ENCODE assay signal across 8 cellular contexts in genomic region chr17:7914771-7915610, GRCh38. TPM values are rescaled to one million over a fixed set of nuclear protein-coding genes. Genes with fewer than 3 reads are reported as not detected.
DNase-seq lines count a peak whose midpoint lies in the region; ATAC-seq and TF ChIP-seq lines count a peak whose summit lies in the region.

No MANE protein-coding gene starts in this region.

- H3K27me3 ChIP-seq in NT2/D1 (ENCODE audit: insufficient read depth, insufficient read length), result peaks cover 8% of the 10 kb centered on the region

- TF ChIP-seq CTCF in coronary artery (IDR thresholded peaks at IDR 0.05) (no peak), mucosa of descending colon (IDR thresholded peaks at IDR 0.05) (no peak)

- H3K27ac ChIP-seq in coronary artery, result peak overlapping the region; percentile 85 to 98

- peak; percentile 1 for ATAC-seq in Right ventricle myocardium inferior
- ATAC-seq in Right ventricle myocardium superior (ENCODE audit: poor library complexity), result no peak
- peak; percentile 60 for ATAC-seq in mucosa of descending colon

- DNase-seq in Right ventricle myocardium inferior (ENCODE audit: missing footprints), result no peak
- no peak for DNase-seq in Right ventricle myocardium superior
- DNase-seq in NT2/D1 (ENCODE audit: low read depth, low spot score), result no peak
- peak; percentile 86 for DNase-seq in coronary artery (ENCODE audit: low spot score)
- no peak for DNase-seq in mucosa of descending colon
- DNase-seq in T-helper 9 cell, result no peak
- no peak for DNase-seq in EL
- no peak for DNase-seq in C1 segment of cervical spinal cord (lab: John Stamatoyannopoulos, UW)

- H3K4me1 ChIP-seq in NT2/D1 (ENCODE audit: insufficient read depth, insufficient read length) (peaks cover 3% of the 10 kb centered on the region), mucosa of descending colon (ENCODE audit: low read depth) (peaks cover 16% of the 10 kb centered on the region)

- intact Hi-C loops in Right ventricle myocardium inferior (cut with DNase I) (loop anchor here (2.0 to 5.0 kb wide), 2 partner anchors 26 to 142 kb away; partner anchors contain the start of gene CHD3), Right ventricle myocardium superior (cut with DNase I) (loop anchor here (2.0 to 5.0 kb wide), 2 partner anchors 74 to 127 kb away; no protein-coding TSS in a partner anchor), mucosa of descending colon (cut with DNase I, micrococcal nuclease) (loop anchor here in 1 of 2 donors (5.0 kb wide), 1 partner anchor 72 kb away; no protein-coding TSS in a partner anchor)

- peaks cover 7% of the 10 kb centered on the region for H3K36me3 ChIP-seq in NT2/D1 (ENCODE audit: insufficient read depth, insufficient read length, low read length)
- H3K36me3 ChIP-seq in mucosa of descending colon (ENCODE audit: low read depth), result no peaks in the 10 kb centered on the region

- H3K4me3 ChIP-seq in NT2/D1 (ENCODE audit: insufficient read length, low read depth) (peak overlapping the region; percentile 46), coronary artery (peak overlapping the region; percentile 79), mucosa of descending colon (peak overlapping the region; percentile 6)

- H3K9ac ChIP-seq in NT2/D1 (ENCODE audit: insufficient read length, low read depth), result peak overlapping the region; percentile 59

- H3K9me3 ChIP-seq in NT2/D1 (ENCODE audit: insufficient read depth, low read length), result peaks cover 5% of the 10 kb centered on the region; the same call in 1 of the 2 replicates
- H3K9me3 ChIP-seq in mucosa of descending colon, result no peaks in the 10 kb centered on the region

RNA-seq across cellular contexts. Expression of gene RNF227, which starts 1.1 kb away (rescaled TPM):
- total RNA-seq in Right ventricle myocardium inferior, result 0.70 TPM
- 0.78 TPM for total RNA-seq in Right ventricle myocardium superior
- total RNA-seq in mucosa of descending colon, result 1 to 10 TPM; 1.4 to 3.0 (median 2.4) TPM

RNA-seq across cellular contexts. Expression of gene KCNAB3, which starts 14.7 kb away (rescaled TPM):
- 0.32 TPM for total RNA-seq in Right ventricle myocardium inferior
- total RNA-seq in Right ventricle myocardium superior, result 0.38 TPM
- total RNA-seq in mucosa of descending colon, result 1 to 10 TPM; 3.3 to 5.5 (median 3.9) TPM

RNA-seq across cellular contexts. Expression of gene TRAPPC1, which starts 16.8 kb away (rescaled TPM):
- 118 TPM for total RNA-seq in Right ventricle myocardium inferior
- total RNA-seq in Right ventricle myocardium superior, result 110 TPM
- total RNA-seq in mucosa of descending colon, result 100 to 1,000 TPM in 2 of 3 donors, 10 to 100 TPM in 1; 86.2 to 116 (median 114) TPM

RNA-seq across cellular contexts. Expression of gene CNTROB, which starts 17.0 kb away (rescaled TPM):
- total RNA-seq in Right ventricle myocardium inferior, result 9.6 TPM
- 8.8 TPM for total RNA-seq in Right ventricle myocardium superior
- 10 to 100 TPM; 23.7 to 34.5 (median 31.4) TPM for total RNA-seq in mucosa of descending colon

RNA-seq across cellular contexts. Expression of gene CHD3, which starts 26.4 kb away (rescaled TPM):
- total RNA-seq in Right ventricle myocardium inferior, result 18.0 TPM
- total RNA-seq in Right ventricle myocardium superior, result 13.7 TPM
- 100 to 1,000 TPM in 1 of 3 donors, 10 to 100 TPM in 2; 52.7 to 151 (median 56.5) TPM for total RNA-seq in mucosa of descending colon

Comparison
In these comparisons a context has a peak if more than half of its experiments do, and no peak if none do; other contexts are left out.
1. H3K4me3 ChIP-seq: peak in every context shown above with its lines; median percentile 79 in coronary artery; 46 in NT2/D1; 6 in mucosa of descending colon.